Comparison of ENCODE assay signal across 1 cellular context in the genomic region with DNA sequence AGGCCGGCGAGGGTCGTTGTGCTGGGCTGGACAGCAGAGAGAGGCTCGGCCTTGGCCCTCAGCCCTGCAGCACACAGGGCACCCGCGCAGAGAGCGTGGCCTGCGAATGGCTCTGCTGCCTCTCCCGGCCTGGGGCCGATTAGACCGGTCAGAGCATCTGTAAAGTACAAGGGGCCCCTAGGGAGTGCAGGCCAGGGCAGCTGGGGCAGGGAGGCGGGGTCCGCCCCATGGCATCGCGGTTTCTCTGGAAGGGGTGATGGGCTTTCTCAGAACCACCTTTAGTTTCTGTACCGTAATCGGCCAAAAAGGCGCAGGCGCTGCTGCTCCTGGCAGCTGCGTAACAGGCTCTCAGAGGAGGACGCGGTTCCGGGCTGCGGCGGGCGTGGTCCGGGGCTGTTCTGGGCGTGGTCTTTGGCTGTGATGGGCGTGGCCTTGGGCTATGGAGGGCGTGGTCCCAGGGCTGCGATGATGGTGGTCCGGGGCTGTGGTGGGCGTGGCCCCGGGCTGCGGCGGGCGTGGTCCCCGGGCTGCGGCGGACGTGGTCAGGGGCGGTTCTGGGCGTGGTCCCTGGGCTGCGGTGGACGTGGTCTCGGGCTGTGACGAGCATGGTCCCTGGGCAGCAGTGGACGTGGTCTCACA.
TF ChIP-seq lines count a peak whose summit lies in the region.

No MANE protein-coding gene starts in this region.

TF ChIP-seq in HEK293, 187 proteins besides CTCF, POLR2A, EP300 and RAD21 (continued from another document and continues in another):
- TF ChIP-seq, protein P1, sequence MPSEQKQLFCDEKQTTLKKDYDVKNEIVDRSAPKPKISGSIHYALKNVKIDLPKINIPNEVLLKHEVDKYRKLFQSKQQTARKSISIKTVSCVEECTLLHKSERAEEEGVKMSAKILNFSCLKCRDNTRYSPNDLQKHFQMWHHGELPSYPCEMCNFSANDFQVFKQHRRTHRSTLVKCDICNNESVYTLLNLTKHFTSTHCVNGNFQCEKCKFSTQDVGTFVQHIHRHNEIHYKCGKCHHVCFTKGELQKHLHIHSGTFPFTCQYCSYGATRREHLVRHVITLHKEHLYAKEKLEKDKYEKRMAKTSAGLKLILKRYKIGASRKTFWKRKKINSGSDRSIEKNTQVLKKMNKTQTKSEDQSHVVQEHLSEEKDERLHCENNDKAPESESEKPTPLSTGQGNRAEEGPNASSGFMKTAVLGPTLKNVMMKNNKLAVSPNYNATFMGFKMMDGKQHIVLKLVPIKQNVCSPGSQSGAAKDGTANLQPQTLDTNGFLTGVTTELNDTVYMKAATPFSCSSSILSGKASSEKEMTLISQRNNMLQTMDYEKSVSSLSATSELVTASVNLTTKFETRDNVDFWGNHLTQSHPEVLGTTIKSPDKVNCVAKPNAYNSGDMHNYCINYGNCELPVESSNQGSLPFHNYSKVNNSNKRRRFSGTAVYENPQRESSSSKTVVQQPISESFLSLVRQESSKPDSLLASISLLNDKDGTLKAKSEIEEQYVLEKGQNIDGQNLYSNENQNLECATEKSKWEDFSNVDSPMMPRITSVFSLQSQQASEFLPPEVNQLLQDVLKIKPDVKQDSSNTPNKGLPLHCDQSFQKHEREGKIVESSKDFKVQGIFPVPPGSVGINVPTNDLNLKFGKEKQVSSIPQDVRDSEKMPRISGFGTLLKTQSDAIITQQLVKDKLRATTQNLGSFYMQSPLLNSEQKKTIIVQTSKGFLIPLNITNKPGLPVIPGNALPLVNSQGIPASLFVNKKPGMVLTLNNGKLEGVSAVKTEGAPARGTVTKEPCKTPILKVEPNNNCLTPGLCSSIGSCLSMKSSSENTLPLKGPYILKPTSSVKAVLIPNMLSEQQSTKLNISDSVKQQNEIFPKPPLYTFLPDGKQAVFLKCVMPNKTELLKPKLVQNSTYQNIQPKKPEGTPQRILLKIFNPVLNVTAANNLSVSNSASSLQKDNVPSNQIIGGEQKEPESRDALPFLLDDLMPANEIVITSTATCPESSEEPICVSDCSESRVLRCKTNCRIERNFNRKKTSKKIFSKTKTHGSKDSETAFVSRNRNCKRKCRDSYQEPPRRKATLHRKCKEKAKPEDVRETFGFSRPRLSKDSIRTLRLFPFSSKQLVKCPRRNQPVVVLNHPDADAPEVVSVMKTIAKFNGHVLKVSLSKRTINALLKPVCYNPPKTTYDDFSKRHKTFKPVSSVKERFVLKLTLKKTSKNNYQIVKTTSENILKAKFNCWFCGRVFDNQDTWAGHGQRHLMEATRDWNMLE (tag by site-specific recombination; conservative IDR thresholded peaks at IDR 0.05; ENCODE audit: low read depth): no peak
- TF ChIP-seq ZNF221 (tag by site-specific recombination; IDR thresholded peaks at IDR 0.05; ENCODE audit: borderline replicate concordance) (no peak), ZFP37 (tag by site-specific recombination; IDR thresholded peaks at IDR 0.05) (no peak), ZNF292 (tag by site-specific recombination; IDR thresholded peaks at IDR 0.05; ENCODE audit: borderline replicate concordance, low read depth) (no peak), ZNF501 (tag by site-specific recombination; IDR thresholded peaks at IDR 0.05) (no peak), ZNF777 (tag by site-specific recombination; IDR thresholded peaks at IDR 0.05; ENCODE audit: borderline replicate concordance) (no peak), ZBTB7A (tag by site-specific recombination; IDR thresholded peaks at IDR 0.05; ENCODE audit: low read depth) (no peak), ZSCAN30 (tag by site-specific recombination; IDR thresholded peaks at IDR 0.05) (0 out of 2 replicates have a peak, but pooled peaks have one; percentile 30), PRDM1 (tag by site-specific recombination; IDR thresholded peaks at IDR 0.05) (no peak), ZBTB1 (tag by site-specific recombination; IDR thresholded peaks at IDR 0.05) (no peak), GLIS1 (tag by site-specific recombination; IDR thresholded peaks at IDR 0.05) (no peak), ZBTB48 (tag by site-specific recombination; IDR thresholded peaks at IDR 0.05) (peak; percentile 70), ZNF701 (tag by site-specific recombination; IDR thresholded peaks at IDR 0.05) (no peak), ZNF366 (tag by site-specific recombination; conservative IDR thresholded peaks at IDR 0.05) (no peak), ZNF558 (tag by site-specific recombination; IDR thresholded peaks at IDR 0.05) (no peak), ZNF133 (tag by site-specific recombination; IDR thresholded peaks at IDR 0.05) (no peak), ZNF654 (tag by site-specific recombination; IDR thresholded peaks at IDR 0.05; ENCODE audit: low read depth) (no peak), ZNF555 (tag by site-specific recombination; conservative IDR thresholded peaks at IDR 0.05) (no peak), ZNF311 (tag by site-specific recombination; IDR thresholded peaks at IDR 0.05; ENCODE audit: borderline replicate concordance) (no peak), ZNF768 (tag by site-specific recombination; IDR thresholded peaks at IDR 0.05) (no peak), ZNF544 (tag by site-specific recombination; IDR thresholded peaks at IDR 0.05) (no peak), ZIC2 (tag by site-specific recombination; IDR thresholded peaks at IDR 0.05) (no peak), YY1 (tag by site-specific recombination; IDR thresholded peaks at IDR 0.05) (no peak), MZF1 (tag by site-specific recombination; IDR thresholded peaks at IDR 0.05; ENCODE audit: borderline replicate concordance) (no peak), TRIM28 (IDR thresholded peaks at IDR 0.05; ENCODE audit: borderline replicate concordance, low read length) (peak; percentile 59; the same call in 1 of the 2 replicates), ZEB2 (tag by site-specific recombination; IDR thresholded peaks at IDR 0.05) (no peak), ZNF621 (tag by site-specific recombination; IDR thresholded peaks at IDR 0.05) (no peak), ZNF174 (tag by site-specific recombination; IDR thresholded peaks at IDR 0.05) (no peak), SETDB1 (IDR thresholded peaks at IDR 0.05; ENCODE audit: insufficient read length, low read length) (no peak), ZNF521 (tag by site-specific recombination; IDR thresholded peaks at IDR 0.05) (no peak), KLF1 (tag by site-specific recombination; IDR thresholded peaks at IDR 0.05) (peak; percentile 99), ZNF394 (tag by site-specific recombination; IDR thresholded peaks at IDR 0.05; ENCODE audit: borderline replicate concordance) (no peak), ZNF530 (tag by site-specific recombination; IDR thresholded peaks at IDR 0.05; ENCODE audit: low read depth) (no peak), ZNF157 (tag by site-specific recombination; IDR thresholded peaks at IDR 0.05) (no peak)
- TF ChIP-seq, protein P2, sequence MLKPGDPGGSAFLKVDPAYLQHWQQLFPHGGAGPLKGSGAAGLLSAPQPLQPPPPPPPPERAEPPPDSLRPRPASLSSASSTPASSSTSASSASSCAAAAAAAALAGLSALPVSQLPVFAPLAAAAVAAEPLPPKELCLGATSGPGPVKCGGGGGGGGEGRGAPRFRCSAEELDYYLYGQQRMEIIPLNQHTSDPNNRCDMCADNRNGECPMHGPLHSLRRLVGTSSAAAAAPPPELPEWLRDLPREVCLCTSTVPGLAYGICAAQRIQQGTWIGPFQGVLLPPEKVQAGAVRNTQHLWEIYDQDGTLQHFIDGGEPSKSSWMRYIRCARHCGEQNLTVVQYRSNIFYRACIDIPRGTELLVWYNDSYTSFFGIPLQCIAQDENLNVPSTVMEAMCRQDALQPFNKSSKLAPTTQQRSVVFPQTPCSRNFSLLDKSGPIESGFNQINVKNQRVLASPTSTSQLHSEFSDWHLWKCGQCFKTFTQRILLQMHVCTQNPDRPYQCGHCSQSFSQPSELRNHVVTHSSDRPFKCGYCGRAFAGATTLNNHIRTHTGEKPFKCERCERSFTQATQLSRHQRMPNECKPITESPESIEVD (tag by site-specific recombination; IDR thresholded peaks at IDR 0.05): no peak
- TF ChIP-seq, protein P3, sequence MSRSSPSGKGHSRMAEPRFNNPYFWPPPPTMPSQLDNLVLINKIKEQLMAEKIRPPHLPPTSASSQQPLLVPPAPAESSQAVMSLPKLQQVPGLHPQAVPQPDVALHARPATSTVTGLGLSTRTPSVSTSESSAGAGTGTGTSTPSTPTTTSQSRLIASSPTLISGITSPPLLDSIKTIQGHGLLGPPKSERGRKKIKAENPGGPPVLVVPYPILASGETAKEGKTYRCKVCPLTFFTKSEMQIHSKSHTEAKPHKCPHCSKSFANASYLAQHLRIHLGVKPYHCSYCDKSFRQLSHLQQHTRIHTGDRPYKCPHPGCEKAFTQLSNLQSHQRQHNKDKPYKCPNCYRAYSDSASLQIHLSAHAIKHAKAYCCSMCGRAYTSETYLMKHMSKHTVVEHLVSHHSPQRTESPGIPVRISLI (tag by site-specific recombination; IDR thresholded peaks at IDR 0.05): no peak
- TF ChIP-seq, protein P4, sequence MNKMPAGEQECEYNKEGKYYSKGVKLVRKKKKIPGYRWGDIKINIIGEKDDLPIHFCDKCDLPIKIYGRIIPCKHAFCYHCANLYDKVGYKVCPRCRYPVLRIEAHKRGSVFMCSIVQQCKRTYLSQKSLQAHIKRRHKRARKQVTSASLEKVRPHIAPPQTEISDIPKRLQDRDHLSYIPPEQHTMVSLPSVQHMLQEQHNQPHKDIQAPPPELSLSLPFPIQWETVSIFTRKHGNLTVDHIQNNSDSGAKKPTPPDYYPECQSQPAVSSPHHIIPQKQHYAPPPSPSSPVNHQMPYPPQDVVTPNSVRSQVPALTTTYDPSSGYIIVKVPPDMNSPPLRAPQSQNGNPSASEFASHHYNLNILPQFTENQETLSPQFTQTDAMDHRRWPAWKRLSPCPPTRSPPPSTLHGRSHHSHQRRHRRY (tag by site-specific recombination; IDR thresholded peaks at IDR 0.05): no peak
- TF ChIP-seq, protein P5, sequence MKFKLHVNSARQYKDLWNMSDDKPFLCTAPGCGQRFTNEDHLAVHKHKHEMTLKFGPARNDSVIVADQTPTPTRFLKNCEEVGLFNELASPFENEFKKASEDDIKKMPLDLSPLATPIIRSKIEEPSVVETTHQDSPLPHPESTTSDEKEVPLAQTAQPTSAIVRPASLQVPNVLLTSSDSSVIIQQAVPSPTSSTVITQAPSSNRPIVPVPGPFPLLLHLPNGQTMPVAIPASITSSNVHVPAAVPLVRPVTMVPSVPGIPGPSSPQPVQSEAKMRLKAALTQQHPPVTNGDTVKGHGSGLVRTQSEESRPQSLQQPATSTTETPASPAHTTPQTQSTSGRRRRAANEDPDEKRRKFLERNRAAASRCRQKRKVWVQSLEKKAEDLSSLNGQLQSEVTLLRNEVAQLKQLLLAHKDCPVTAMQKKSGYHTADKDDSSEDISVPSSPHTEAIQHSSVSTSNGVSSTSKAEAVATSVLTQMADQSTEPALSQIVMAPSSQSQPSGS (tag by site-specific recombination; IDR thresholded peaks at IDR 0.05; ENCODE audit: low read depth): no peak
- TF ChIP-seq, protein P6, sequence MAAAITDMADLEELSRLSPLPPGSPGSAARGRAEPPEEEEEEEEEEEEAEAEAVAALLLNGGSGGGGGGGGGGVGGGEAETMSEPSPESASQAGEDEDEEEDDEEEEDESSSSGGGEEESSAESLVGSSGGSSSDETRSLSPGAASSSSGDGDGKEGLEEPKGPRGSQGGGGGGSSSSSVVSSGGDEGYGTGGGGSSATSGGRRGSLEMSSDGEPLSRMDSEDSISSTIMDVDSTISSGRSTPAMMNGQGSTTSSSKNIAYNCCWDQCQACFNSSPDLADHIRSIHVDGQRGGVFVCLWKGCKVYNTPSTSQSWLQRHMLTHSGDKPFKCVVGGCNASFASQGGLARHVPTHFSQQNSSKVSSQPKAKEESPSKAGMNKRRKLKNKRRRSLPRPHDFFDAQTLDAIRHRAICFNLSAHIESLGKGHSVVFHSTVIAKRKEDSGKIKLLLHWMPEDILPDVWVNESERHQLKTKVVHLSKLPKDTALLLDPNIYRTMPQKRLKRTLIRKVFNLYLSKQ (tag by site-specific recombination; IDR thresholded peaks at IDR 0.05; ENCODE audit: borderline replicate concordance): no peak
- TF ChIP-seq, protein P7, sequence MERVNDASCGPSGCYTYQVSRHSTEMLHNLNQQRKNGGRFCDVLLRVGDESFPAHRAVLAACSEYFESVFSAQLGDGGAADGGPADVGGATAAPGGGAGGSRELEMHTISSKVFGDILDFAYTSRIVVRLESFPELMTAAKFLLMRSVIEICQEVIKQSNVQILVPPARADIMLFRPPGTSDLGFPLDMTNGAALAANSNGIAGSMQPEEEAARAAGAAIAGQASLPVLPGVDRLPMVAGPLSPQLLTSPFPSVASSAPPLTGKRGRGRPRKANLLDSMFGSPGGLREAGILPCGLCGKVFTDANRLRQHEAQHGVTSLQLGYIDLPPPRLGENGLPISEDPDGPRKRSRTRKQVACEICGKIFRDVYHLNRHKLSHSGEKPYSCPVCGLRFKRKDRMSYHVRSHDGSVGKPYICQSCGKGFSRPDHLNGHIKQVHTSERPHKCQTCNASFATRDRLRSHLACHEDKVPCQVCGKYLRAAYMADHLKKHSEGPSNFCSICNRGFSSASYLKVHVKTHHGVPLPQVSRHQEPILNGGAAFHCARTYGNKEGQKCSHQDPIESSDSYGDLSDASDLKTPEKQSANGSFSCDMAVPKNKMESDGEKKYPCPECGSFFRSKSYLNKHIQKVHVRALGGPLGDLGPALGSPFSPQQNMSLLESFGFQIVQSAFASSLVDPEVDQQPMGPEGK (tag by site-specific recombination; IDR thresholded peaks at IDR 0.05): no peak
- TF ChIP-seq, protein P8, sequence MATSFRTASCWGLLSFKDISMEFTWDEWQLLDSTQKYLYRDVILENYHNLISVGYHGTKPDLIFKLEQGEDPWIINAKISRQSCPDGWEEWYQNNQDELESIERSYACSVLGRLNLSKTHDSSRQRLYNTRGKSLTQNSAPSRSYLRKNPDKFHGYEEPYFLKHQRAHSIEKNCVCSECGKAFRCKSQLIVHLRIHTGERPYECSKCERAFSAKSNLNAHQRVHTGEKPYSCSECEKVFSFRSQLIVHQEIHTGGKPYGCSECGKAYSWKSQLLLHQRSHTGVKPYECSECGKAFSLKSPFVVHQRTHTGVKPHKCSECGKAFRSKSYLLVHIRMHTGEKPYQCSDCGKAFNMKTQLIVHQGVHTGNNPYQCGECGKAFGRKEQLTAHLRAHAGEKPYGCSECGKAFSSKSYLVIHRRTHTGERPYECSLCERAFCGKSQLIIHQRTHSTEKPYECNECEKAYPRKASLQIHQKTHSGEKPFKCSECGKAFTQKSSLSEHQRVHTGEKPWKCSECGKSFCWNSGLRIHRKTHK (tag by site-specific recombination; IDR thresholded peaks at IDR 0.05): no peak
- TF ChIP-seq, protein P9, sequence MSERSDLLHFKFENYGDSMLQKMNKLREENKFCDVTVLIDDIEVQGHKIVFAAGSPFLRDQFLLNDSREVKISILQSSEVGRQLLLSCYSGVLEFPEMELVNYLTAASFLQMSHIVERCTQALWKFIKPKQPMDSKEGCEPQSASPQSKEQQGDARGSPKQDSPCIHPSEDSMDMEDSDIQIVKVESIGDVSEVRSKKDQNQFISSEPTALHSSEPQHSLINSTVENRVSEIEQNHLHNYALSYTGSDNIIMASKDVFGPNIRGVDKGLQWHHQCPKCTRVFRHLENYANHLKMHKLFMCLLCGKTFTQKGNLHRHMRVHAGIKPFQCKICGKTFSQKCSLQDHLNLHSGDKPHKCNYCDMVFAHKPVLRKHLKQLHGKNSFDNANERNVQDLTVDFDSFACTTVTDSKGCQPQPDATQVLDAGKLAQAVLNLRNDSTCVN (tag by site-specific recombination; optimal IDR thresholded peaks at IDR 0.05): peak; percentile 43
- TF ChIP-seq, protein P10, sequence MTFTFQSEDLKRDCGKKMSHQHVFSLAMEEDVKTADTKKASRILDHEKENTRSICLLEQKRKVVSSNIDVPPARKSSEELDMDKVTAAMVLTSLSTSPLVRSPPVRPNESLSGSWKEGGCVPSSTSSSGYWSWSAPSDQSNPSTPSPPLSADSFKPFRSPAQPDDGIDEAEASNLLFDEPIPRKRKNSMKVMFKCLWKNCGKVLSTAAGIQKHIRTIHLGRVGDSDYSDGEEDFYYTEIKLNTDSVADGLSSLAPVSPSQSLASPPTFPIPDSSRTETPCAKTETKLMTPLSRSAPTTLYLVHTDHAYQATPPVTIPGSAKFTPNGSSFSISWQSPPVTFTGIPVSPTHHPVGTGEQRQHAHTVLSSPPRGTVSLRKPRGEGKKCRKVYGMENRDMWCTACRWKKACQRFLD (tag by site-specific recombination; IDR thresholded peaks at IDR 0.05): no peak
